26 cellular contexts compared by ENCODE assay signal in the genomic region with DNA sequence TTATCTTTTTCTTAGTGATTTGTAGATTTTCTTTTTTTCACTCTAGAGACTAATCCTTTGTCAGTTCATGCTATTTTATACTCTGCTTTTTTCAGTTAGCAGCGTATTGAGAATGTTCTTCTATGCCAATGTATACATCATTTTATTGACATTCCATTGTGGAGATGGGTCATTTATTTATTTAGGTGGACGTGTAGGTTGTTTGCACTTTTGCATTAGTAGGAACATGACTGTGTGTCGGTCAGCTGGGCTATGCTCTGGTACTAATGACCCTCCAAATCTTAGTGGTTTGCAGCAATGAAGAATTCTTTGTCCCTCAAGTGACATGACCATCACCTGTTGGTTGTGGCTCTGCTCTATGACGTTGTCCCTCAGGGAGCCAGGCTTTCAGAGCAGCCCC. TPM values are rescaled to one million over a fixed set of nuclear protein-coding genes. Genes with fewer than 3 reads are reported as not detected.
A peak's percentile ranks its signal among the peaks of the same experiment; 100 is the strongest.
DNase-seq lines count a peak whose midpoint lies in the region; ATAC-seq and TF ChIP-seq lines count a peak whose summit lies in the region.
"Had no signal": no experiment of that assay in that cellular context is flagged by ENCODE, and none has a peak within 500 bp of the region (broad histone marks: within the 10 kb centered on the region; RNA-seq: fewer than 3 reads in every experiment).

No MANE protein-coding gene starts in this region.

- H4K20me1 ChIP-seq in BLaER1 treated with 17β-estradiol and CSF1 and Interleukin-3, amounts not matched to agents 10 nM and 100 nM, result peaks cover 13 to 63% (median 54%) of the 10 kb centered on the region in 11 experiments; a peak in 20 of 22 replicates

- H3K4me1 ChIP-seq in BLaER1 treated with 17β-estradiol and CSF1 and Interleukin-3, amounts not matched to agents 10 nM and 100 nM, result peaks cover 62 to 94% (median 87%) of the 10 kb centered on the region in 10 experiments

- H3K27me3 ChIP-seq in BLaER1 treated with 17β-estradiol and CSF1 and Interleukin-3, amounts not matched to agents 10 nM and 100 nM, result no peaks in the 10 kb centered on the region
- H3K27me3 ChIP-seq: BE2C, Peyer's patch, SJCRH30 had no signal

- H3K9me3 ChIP-seq in BLaER1 treated with 17β-estradiol and CSF1 and Interleukin-3, amounts not matched to agents 10 nM and 100 nM (replicated peaks in 1 of 11), result peaks cover 8 to 15% (median 12%) of the 10 kb centered on the region in 11 experiments
- no peaks in the 10 kb centered on the region for H3K9me3 ChIP-seq in T-helper 17 cell (ENCODE audit: control insufficient read depth, low read length, poor library complexity, severe bottlenecking)
- H3K9me3 ChIP-seq: Peyer's patch, SJCRH30 had no signal

- H3K36me3 ChIP-seq in BLaER1 treated with 17β-estradiol and CSF1 and Interleukin-3, amounts not matched to agents 10 nM and 100 nM, result peaks cover 6 to 31% (median 13%) of the 10 kb centered on the region in 11 experiments; a peak in 18 of 22 replicates
- H3K36me3 ChIP-seq: SJCRH30 had no signal

- peaks cover 46% of the 10 kb centered on the region for H3K4me1 Mint-ChIP-seq in T-helper 17 cell

- H3K27ac ChIP-seq in BLaER1 treated with 17β-estradiol and CSF1 and Interleukin-3, amounts not matched to agents 10 nM and 100 nM, result no peak overlapping the region
- no peak overlapping the region for H3K27ac ChIP-seq in caudate nucleus (ENCODE audit: low read depth, low read length)
- H3K27ac ChIP-seq: 22Rv1, HL-60, Peyer's patch, SJCRH30 had no signal

- peak overlapping the region; percentile 47 for H3K4me3 Mint-ChIP-seq in T-helper 17 cell
- H3K4me3 Mint-ChIP-seq: CD4-positive, alpha-beta T cell had no signal

- H3K4me2 ChIP-seq in BLaER1 treated with 17β-estradiol and CSF1 and Interleukin-3, amounts not matched to agents 10 nM and 100 nM, result peak overlapping the region in 9 of 11 experiments; percentile 21 to 73 (median 42); a peak in 13 of 22 replicates

- no peak overlapping the region for H3K27ac Mint-ChIP-seq in T-helper 17 cell

- no peak for ATAC-seq in T-helper 17 cell
- ATAC-seq in GM21515 (IDR thresholded peaks at IDR 0.05; ENCODE audit: unreplicated experiment), result no peak
- ATAC-seq: SK-N-SH treated with all-trans-retinoic acid at 6 μM for 48 hours had no signal

- H3K27me3 Mint-ChIP-seq in T-helper 17 cell, result no peaks in the 10 kb centered on the region
- H3K27me3 Mint-ChIP-seq: CD4-positive, alpha-beta T cell had no signal

- no peak overlapping the region for H3K4me3 ChIP-seq in BLaER1 treated with 17β-estradiol and CSF1 and Interleukin-3, amounts not matched to agents 10 nM and 100 nM
- peak overlapping the region; percentile 21 for H3K4me3 ChIP-seq in LNCaP clone FGC (ENCODE audit: low read depth, low read length)
- H3K4me3 ChIP-seq: Peyer's patch, SJCRH30 had no signal

- DNase-seq in NCI-H146 (lab: John Stamatoyannopoulos, UW) (peak; percentile 33), NCI-H146 treated with DMSO at 0.1 percent for 48 hours (lab: John Stamatoyannopoulos, UW; ENCODE audit: unreplicated experiment) (no peak), LNCaP clone FGC (ENCODE audit: low read depth) (peak; percentile 56), T-helper 17 cell (no peak), caudate nucleus (lab: John Stamatoyannopoulos, UW) (no peak)
- DNase-seq in stimulated activated CD4-positive, alpha-beta T cell treated with anti-CD3 and anti-CD28 coated beads, Interleukin-4, amount 100 ng/mL, for 4 hours, result no peak
- DNase-seq: ACHN; BE2C; CD4-positive, alpha-beta T cell; COR-L47; DMS79 treated with DMSO at 0.1 percent for 48 hours; GF-D8; HCEC 1CT; NCI-H1092 treated with DMSO at 0.1 percent for 48 hours; NCI-H1436; NCI-H2029; NCI-H524; NCI-H82; Peyer's patch; SJCRH30; T-helper 2 cell had no signal

- TF ChIP-seq CTCF in LNCaP clone FGC (IDR thresholded peaks at IDR 0.05; ENCODE audit: control insufficient read depth, extremely low read depth, insufficient read depth), result no peak

- H3K36me3 Mint-ChIP-seq in T-helper 17 cell (ENCODE audit: low read depth), result peaks cover 5% of the 10 kb centered on the region

- H3K9ac ChIP-seq in BLaER1 treated with 17β-estradiol and CSF1 and Interleukin-3, amounts not matched to agents 10 nM and 100 nM, result no peak overlapping the region

RNA-seq across cellular contexts. Expression of gene HPCAL1, which starts 33.6 kb away (rescaled TPM):
- 10 to 100 TPM; 44.2 TPM for total RNA-seq in T-helper 17 cell

Comparison
In these comparisons a context has a peak if more than half of its experiments do, and no peak if none do; other contexts are left out.
1. DNase-seq: peak in NCI-H146 (single experiment) and LNCaP clone FGC (single experiment); none in NCI-H146 treated with DMSO at 0.1 percent for 48 hours (single experiment), T-helper 17 cell (0 of 3), stimulated activated CD4-positive, alpha-beta T cell treated with anti-CD3 and anti-CD28 coated beads, Interleukin-4, amount 100 ng/mL, for 4 hours (0 of 2) and caudate nucleus (0 of 61).